Comparison of ENCODE assay signal across 8 cellular contexts in genomic region chr2:113894156-113894743, GRCh38. TPM values are rescaled to one million over a fixed set of nuclear protein-coding genes. Genes with fewer than 3 reads are reported as not detected.
DNase-seq lines count a peak whose midpoint lies in the region; ATAC-seq and TF ChIP-seq lines count a peak whose summit lies in the region.

No MANE protein-coding gene starts in this region.

- H3K4me1 ChIP-seq in thoracic aorta (ENCODE audit: control insufficient read depth in 1 of 2, low read depth in 2 of 2) = peaks cover 67 to 73% of the 10 kb centered on the region in 2 donors

- H3K27ac Mint-ChIP-seq in glutamatergic neuron (ENCODE audit: unreplicated experiment) = no peak overlapping the region

- no peaks in the 10 kb centered on the region for H3K27me3 ChIP-seq in thoracic aorta (replicated peaks; ENCODE audit: insufficient read depth)

- no peaks in the 10 kb centered on the region for H3K27me3 Mint-ChIP-seq in activated T-cell treated with anti-CD3 and anti-CD28 coated beads, Interleukin-2, amount 50 U/mL, for 4 hours (ENCODE audit: low read depth)
- no peaks in the 10 kb centered on the region for H3K27me3 Mint-ChIP-seq in glutamatergic neuron (ENCODE audit: unreplicated experiment)

- peak overlapping the region; percentile 42 to 99 for H3K27ac ChIP-seq in thoracic aorta

- H3K9me3 Mint-ChIP-seq in activated T-cell treated with anti-CD3 and anti-CD28 coated beads, Interleukin-2, amount 50 U/mL, for 4 hours = no peaks in the 10 kb centered on the region
- peaks cover 6% of the 10 kb centered on the region for H3K9me3 Mint-ChIP-seq in glutamatergic neuron (ENCODE audit: unreplicated experiment)

- H3K9me3 ChIP-seq in thoracic aorta = no peaks in the 10 kb centered on the region

- peak overlapping the region in 1 of 2 donors; percentile 17 for H3K4me3 ChIP-seq in foreskin fibroblast (ENCODE audit: low read depth in 1 of 2, low read length in 2 of 2)
- H3K4me3 ChIP-seq in thoracic aorta = peak overlapping the region; percentile 45

- H3K36me3 Mint-ChIP-seq in activated T-cell treated with anti-CD3 and anti-CD28 coated beads, Interleukin-2, amount 50 U/mL, for 4 hours (ENCODE audit: insufficient read depth) = peaks cover 38% of the 10 kb centered on the region
- no peaks in the 10 kb centered on the region for H3K36me3 Mint-ChIP-seq in glutamatergic neuron (ENCODE audit: unreplicated experiment)

- H3K4me1 Mint-ChIP-seq in activated T-cell treated with anti-CD3 and anti-CD28 coated beads, Interleukin-2, amount 50 U/mL, for 4 hours (ENCODE audit: low read depth) = peaks cover 74% of the 10 kb centered on the region
- H3K4me1 Mint-ChIP-seq in glutamatergic neuron (ENCODE audit: low read depth, unreplicated experiment) = peaks cover 23% of the 10 kb centered on the region

- peak overlapping the region; percentile 94 for H3K4me3 Mint-ChIP-seq in activated T-cell treated with anti-CD3 and anti-CD28 coated beads, Interleukin-2, amount 50 U/mL, for 4 hours
- H3K4me3 Mint-ChIP-seq in glutamatergic neuron (ENCODE audit: unreplicated experiment) = no peak overlapping the region

- no peaks in the 10 kb centered on the region for H3K36me3 ChIP-seq in thoracic aorta

- TF ChIP-seq CTCF in foreskin fibroblast (IDR thresholded peaks at IDR 0.05; ENCODE audit: low read depth, low read length) = no peak
- TF ChIP-seq CTCF in thoracic aorta (IDR thresholded peaks at IDR 0.05) = no peak
- no peak for TF ChIP-seq CTCF in glutamatergic neuron (IDR thresholded peaks at IDR 0.05; ENCODE audit: partially characterized antibody, unreplicated experiment)

- ATAC-seq in activated T-cell treated with anti-CD3 and anti-CD28 coated beads, Interleukin-2, amount 50 U/mL, for 4 hours = no peak
- ATAC-seq in thoracic aorta (ENCODE audit: insufficient number of reproducible peaks, low FRiP score, low read depth) = peak; percentile 72

- DNase-seq in activated T-cell treated with anti-CD3 and anti-CD28 coated beads, Interleukin-2, amount 50 U/mL, for 4 hours = no peak
- DNase-seq in activated T-cell treated with anti-CD3 and anti-CD28 coated beads, Interleukin-2, amount 50 U/mL, for 48 hours = no peak
- peak; percentile 34 for DNase-seq in SW480 (ENCODE audit: low spot score)
- DNase-seq in foreskin fibroblast = peak; percentile 66 to 85
- no peak for DNase-seq in thoracic aorta (ENCODE audit: low spot score)
- DNase-seq in D341Med (ENCODE audit: low spot score) = no peak
- DNase-seq in cerebellum (ENCODE audit: low spot score) = no peak
- DNase-seq in glutamatergic neuron = no peak

RNA-seq across cellular contexts. Expression of gene ACTR3, which starts 4.4 kb away (rescaled TPM):
- 100 to 1,000 TPM; 517 to 534 (median 529) TPM for total RNA-seq in activated T-cell treated with anti-CD3 and anti-CD28 coated beads, Interleukin-2, amount 50 U/mL, for 4 hours
- total RNA-seq in thoracic aorta = 100 to 1,000 TPM; 142 to 177 TPM
- total RNA-seq in cerebellum = 98.4 TPM
- 154 TPM for total RNA-seq in glutamatergic neuron (ENCODE audit: unreplicated experiment)

Comparison
In these comparisons a context has a peak if more than half of its experiments do, and no peak if none do; other contexts are left out.
1. DNase-seq: peak in SW480 (single experiment) and foreskin fibroblast (2 of 2); none in activated T-cell treated with anti-CD3 and anti-CD28 coated beads, Interleukin-2, amount 50 U/mL, for 4 hours (single experiment), activated T-cell treated with anti-CD3 and anti-CD28 coated beads, Interleukin-2, amount 50 U/mL, for 48 hours (0 of 2), thoracic aorta (single experiment), D341Med (single experiment), cerebellum (single experiment) and glutamatergic neuron (single experiment).